43 cellular contexts compared by ENCODE assay signal in genomic region chr1:52614671-52615070, GRCh38. TPM values are rescaled to one million over a fixed set of nuclear protein-coding genes. Genes with fewer than 3 reads are reported as not detected.
"Had no signal": no experiment of that assay in that cellular context is flagged by ENCODE, and none has a peak within 500 bp of the region (broad histone marks: within the 10 kb centered on the region; RNA-seq: fewer than 3 reads in every experiment).

No MANE protein-coding gene starts in this region.

- DNase-seq: activated effector memory CD4-positive, alpha-beta T cell treated with anti-CD3 and anti-CD28 coated beads, Interleukin-2, amount 50 U/mL, for 16 hours; activated effector memory CD4-positive, alpha-beta T cell treated with Interleukin-2 at 50 U/mL for 16 hours; activated gamma-delta T cell; activated gamma-delta T cell treated with Interleukin-2 at 50 U/mL for 16 hours; activated naive CD4-positive, alpha-beta T cell; activated naive CD4-positive, alpha-beta T cell treated with anti-CD3 and anti-CD28 coated beads for 36 hours; activated naive CD4-positive, alpha-beta T cell treated with anti-CD3 and anti-CD28 coated beads, Interleukin-2, amount 10 ng/mL, durations not matched to agents 7 days and 5 days; activated naive CD4-positive, alpha-beta T cell treated with anti-CD3 and anti-CD28 coated beads, Interleukin-2, amount 50 U/mL, for 16 hours; activated naive CD4-positive, alpha-beta T cell treated with Interleukin-2 at 50 U/mL for 16 hours; activated naive CD8-positive, alpha-beta T cell treated with anti-CD3 and anti-CD28 coated beads for 36 hours; activated naive CD8-positive, alpha-beta T cell treated with anti-CD3 and anti-CD28 coated beads, Interleukin-2, amount 10 ng/mL, durations not matched to agents 7 days and 5 days; activated naive CD8-positive, alpha-beta T cell treated with anti-CD3 and anti-CD28 coated beads, Interleukin-2, amount 50 U/mL, for 24 hours; activated T-cell treated with anti-CD3 and anti-CD28 coated beads, Interleukin-2, amount 50 U/mL, for 1 hour; activated T-cell treated with anti-CD3 and anti-CD28 coated beads, Interleukin-2, amount 50 U/mL, for 24 hours; activated T-cell treated with anti-CD3 and anti-CD28 coated beads, Interleukin-2, amount 50 U/mL, for 4 hours; activated T-cell treated with anti-CD3 and anti-CD28 coated beads, Interleukin-2, amount 50 U/mL, for 48 hours; activated T-cell treated with anti-CD3 and anti-CD28 coated beads, Interleukin-2, amount 50 U/mL, for 72 hours; adrenal gland; amniotic stem cell; amygdala; anterior cingulate cortex; aorta; body of pancreas; brain microvascular endothelial cell; caudate nucleus; central memory CD4-positive, alpha-beta T cell; cerebellar nuclear complex had no signal

- H3K9me3 ChIP-seq: adrenal gland, ascending aorta, body of pancreas, breast epithelium had no signal

- ATAC-seq: activated naive CD4-positive, alpha-beta T cell treated with anti-CD3 and anti-CD28 coated beads, Interleukin-2, amount 50 U/mL, for 72 hours; activated naive CD8-positive, alpha-beta T cell treated with anti-CD3 and anti-CD28 coated beads, Interleukin-2, amount 50 U/mL, for 24 hours; activated T-cell treated with anti-CD3 and anti-CD28 coated beads, Interleukin-2, amount 50 U/mL, for 4 hours; activated T-cell treated with anti-CD3 and anti-CD28 coated beads, Interleukin-2, amount 50 U/mL, for 72 hours; activated T-helper 17 cell treated with anti-CD3 and anti-CD28 coated beads, Interleukin-2, amount 50 U/mL, for 72 hours; body of pancreas had no signal

- H3K27me3 Mint-ChIP-seq: activated naive CD4-positive, alpha-beta T cell treated with anti-CD3 and anti-CD28 coated beads, Interleukin-2, amount 10 ng/mL, durations not matched to agents 7 days and 5 days; activated naive CD4-positive, alpha-beta T cell treated with anti-CD3 and anti-CD28 coated beads, Interleukin-2, amount 50 U/mL, for 24 hours; activated naive CD8-positive, alpha-beta T cell; activated naive CD8-positive, alpha-beta T cell treated with anti-CD3 and anti-CD28 coated beads for 36 hours; activated naive CD8-positive, alpha-beta T cell treated with anti-CD3 and anti-CD28 coated beads, Interleukin-2, amount 10 ng/mL, durations not matched to agents 7 days and 5 days; activated naive CD8-positive, alpha-beta T cell treated with anti-CD3 and anti-CD28 coated beads, Interleukin-2, amount 50 U/mL, for 24 hours; activated T-cell treated with anti-CD3 and anti-CD28 coated beads, Interleukin-2, amount 50 U/mL, for 24 hours; activated T-helper 17 cell treated with anti-CD3 and anti-CD28 coated beads, Interleukin-2, amount 50 U/mL, for 72 hours; brain; central memory CD8-positive, alpha-beta T cell had no signal

- H3K4me1 Mint-ChIP-seq: brain had no signal

- H3K27ac ChIP-seq: adrenal gland, ascending aorta, body of pancreas, brain microvascular endothelial cell, breast epithelium, cardiac muscle cell had no signal

- H3K27me3 ChIP-seq: adrenal gland, ascending aorta, body of pancreas, brain microvascular endothelial cell, breast epithelium, cardiac muscle cell had no signal

- H3K4me1 ChIP-seq: adrenal gland, ascending aorta, breast epithelium had no signal

- H3K4me3 Mint-ChIP-seq: activated naive CD4-positive, alpha-beta T cell treated with anti-CD3 and anti-CD28 coated beads for 36 hours; activated naive CD4-positive, alpha-beta T cell treated with anti-CD3 and anti-CD28 coated beads, Interleukin-2, amount 10 ng/mL, durations not matched to agents 7 days and 5 days; activated naive CD4-positive, alpha-beta T cell treated with anti-CD3 and anti-CD28 coated beads, Interleukin-2, amount 50 U/mL, for 24 hours; activated naive CD8-positive, alpha-beta T cell; activated naive CD8-positive, alpha-beta T cell treated with anti-CD3 and anti-CD28 coated beads for 36 hours; activated naive CD8-positive, alpha-beta T cell treated with anti-CD3 and anti-CD28 coated beads, Interleukin-2, amount 50 U/mL, for 24 hours; activated T-cell treated with anti-CD3 and anti-CD28 coated beads, Interleukin-2, amount 50 U/mL, for 24 hours; activated T-cell treated with anti-CD3 and anti-CD28 coated beads, Interleukin-2, amount 50 U/mL, for 4 hours; activated T-cell treated with anti-CD3 and anti-CD28 coated beads, Interleukin-2, amount 50 U/mL, for 72 hours; activated T-helper 1 cell treated with anti-CD3 and anti-CD28 coated beads, Interleukin-12 subunit alpha, Interleukin-12 subunit beta, Interleukin-2, Interleukin-4 antibody, amounts not matched to agents 30 ng/mL and 10 ng/mL and 1 ng/mL, durations not matched to agents 14 hours and 24 hours and 36 hours; activated T-helper 17 cell treated with anti-CD3 and anti-CD28 coated beads, Interleukin-2, amount 50 U/mL, for 72 hours; brain; central memory CD8-positive, alpha-beta T cell had no signal

- H3K36me3 Mint-ChIP-seq: activated naive CD4-positive, alpha-beta T cell treated with anti-CD3 and anti-CD28 coated beads, Interleukin-2, amount 50 U/mL, for 72 hours; brain had no signal

- FAIRE-seq: astrocyte, bronchial epithelial cell had no signal

- H3K4me3 ChIP-seq: adrenal gland, ascending aorta, body of pancreas, breast epithelium, cardiac muscle cell had no signal

- H3K36me3 ChIP-seq: adrenal gland, brain microvascular endothelial cell, breast epithelium, cardiac muscle cell had no signal

- H3K27ac Mint-ChIP-seq: activated naive CD4-positive, alpha-beta T cell treated with anti-CD3 and anti-CD28 coated beads for 36 hours; activated naive CD4-positive, alpha-beta T cell treated with anti-CD3 and anti-CD28 coated beads, Interleukin-2, amount 50 U/mL, for 24 hours; activated naive CD8-positive, alpha-beta T cell; activated naive CD8-positive, alpha-beta T cell treated with anti-CD3 and anti-CD28 coated beads for 36 hours; activated naive CD8-positive, alpha-beta T cell treated with anti-CD3 and anti-CD28 coated beads, Interleukin-2, amount 50 U/mL, for 24 hours; activated T-cell treated with anti-CD3 and anti-CD28 coated beads, Interleukin-2, amount 50 U/mL, for 24 hours; activated T-helper 1 cell treated with anti-CD3 and anti-CD28 coated beads, Interleukin-12 subunit alpha, Interleukin-12 subunit beta, Interleukin-2, Interleukin-4 antibody, amounts not matched to agents 30 ng/mL and 10 ng/mL and 1 ng/mL, durations not matched to agents 14 hours and 24 hours and 36 hours; activated T-helper 2 cell treated with anti-CD3 and anti-CD28 coated beads, Interferon-gamma antibody, Interleukin-2, Interleukin-4, amounts not matched to agents 10 μg/mL and 5 μg/mL and 100 μg/mL, durations not matched to agents 14 hours and 24 hours and 36 hours; brain had no signal

RNA-seq across cellular contexts. Expression of gene SHISAL2A, which starts 18.3 kb away (rescaled TPM):
- total RNA-seq: ascending aorta, astrocyte, body of pancreas, bronchial epithelial cell, cardiac muscle cell, cardiac septum, cerebellum, chondrocyte had no signal
- polyA plus RNA-seq: cardiac muscle cell had no signal
